ENCODE assay signal across 1 cellular context in the genomic region with DNA sequence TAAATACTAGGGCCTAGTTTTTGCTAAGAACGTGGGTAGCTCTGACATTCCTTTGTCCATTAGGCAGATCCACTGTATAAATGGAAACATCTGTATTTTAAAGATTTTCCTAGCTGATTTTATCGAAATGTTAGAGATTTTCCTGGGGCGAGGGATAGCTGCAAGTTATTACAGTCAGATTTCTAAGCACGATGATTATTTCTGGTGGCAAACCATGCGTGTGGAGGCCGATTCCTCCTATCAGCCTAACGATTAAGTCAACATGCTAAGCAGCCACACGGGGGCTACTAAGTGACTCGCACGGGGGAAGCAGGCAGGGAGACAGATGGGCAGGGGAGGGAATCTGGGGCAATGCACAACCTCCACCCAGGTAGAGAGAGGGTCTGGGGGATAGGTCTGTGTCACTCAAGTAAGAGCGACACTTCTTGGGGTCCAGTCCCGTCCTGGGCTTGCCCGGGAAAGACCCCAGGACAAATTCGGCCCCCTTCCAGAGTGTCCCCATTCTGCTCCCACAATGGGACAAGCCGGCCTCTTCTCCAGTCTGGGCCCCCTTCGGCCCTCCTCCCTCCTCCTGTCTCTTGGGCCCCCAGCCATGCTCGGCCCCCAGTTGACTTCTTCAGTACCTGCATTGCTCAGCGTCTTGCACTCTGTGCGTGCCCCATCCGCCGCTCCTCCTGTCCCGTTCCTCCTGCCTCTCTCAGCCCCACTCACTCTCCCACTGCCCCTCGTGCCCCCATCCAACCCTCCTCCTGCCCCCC.
TF ChIP-seq lines count a peak whose summit lies in the region.

No MANE protein-coding gene starts in this region.

TF ChIP-seq in A549, 52 proteins besides CTCF, POLR2A, EP300 and RAD21 (continued from another document):
- TF ChIP-seq CBX8 (IDR thresholded peaks at IDR 0.05) (no peak), PHF8 (IDR thresholded peaks at IDR 0.05; ENCODE audit: borderline replicate concordance, low read depth) (no peak), HEYL (CRISPR knock-in tag; IDR thresholded peaks at IDR 0.05) (no peak), TP53 (CRISPR knock-in tag; IDR thresholded peaks at IDR 0.05) (no peak), HOXB5 (CRISPR knock-in tag; IDR thresholded peaks at IDR 0.05) (no peak; the same call in 1 of the 2 replicates)
- TF ChIP-seq, protein P1, sequence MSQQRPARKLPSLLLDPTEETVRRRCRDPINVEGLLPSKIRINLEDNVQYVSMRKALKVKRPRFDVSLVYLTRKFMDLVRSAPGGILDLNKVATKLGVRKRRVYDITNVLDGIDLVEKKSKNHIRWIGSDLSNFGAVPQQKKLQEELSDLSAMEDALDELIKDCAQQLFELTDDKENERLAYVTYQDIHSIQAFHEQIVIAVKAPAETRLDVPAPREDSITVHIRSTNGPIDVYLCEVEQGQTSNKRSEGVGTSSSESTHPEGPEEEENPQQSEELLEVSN (IDR thresholded peaks at IDR 0.05; ENCODE audit: borderline replicate concordance, low read depth) = 0 out of 2 replicates have a peak, but pooled peaks have one; percentile 46
- TF ChIP-seq, protein P2, sequence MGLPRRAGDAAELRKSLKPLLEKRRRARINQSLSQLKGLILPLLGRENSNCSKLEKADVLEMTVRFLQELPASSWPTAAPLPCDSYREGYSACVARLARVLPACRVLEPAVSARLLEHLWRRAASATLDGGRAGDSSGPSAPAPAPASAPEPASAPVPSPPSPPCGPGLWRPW (IDR thresholded peaks at IDR 0.05) = no peak
TF ChIP-seq in A549: peak in this region for 2.
